In genomic region chr11:1428762-1429316, GRCh38 we compare ENCODE assay signal across 21 cellular contexts. TPM values are rescaled to one million over a fixed set of nuclear protein-coding genes. Genes with fewer than 3 reads are reported as not detected.
DNase-seq lines count a peak whose midpoint lies in the region; ATAC-seq, FAIRE-seq and TF ChIP-seq lines count a peak whose summit lies in the region.
"Had no signal": no experiment of that assay in that cellular context is flagged by ENCODE, and none has a peak within 500 bp of the region (broad histone marks: within the 10 kb centered on the region; RNA-seq: fewer than 3 reads in every experiment).

No MANE protein-coding gene starts in this region.

- no peak overlapping the region for H2AK5ac ChIP-seq in H1 (ENCODE audit: low read depth, low read length)

- POLR2A ChIA-PET in H1 (lab: Charles Lee; ENCODE audit: partially characterized antibody): no interaction called here

- no peak for FAIRE-seq in H1 (lab: Jason Lieb, UNC)
- FAIRE-seq: D721Med had no signal

- intact Hi-C loops in upper lobe of right lung (cut with DNase I): no loop called here

- peak overlapping the region; percentile 69 for H3K4me3 Mint-ChIP-seq in neural progenitor cell

- no peak for TF ChIP-seq RAD21 in H1 (IDR thresholded peaks at IDR 0.05 in 1 of 2, conservative IDR thresholded peaks at IDR 0.05 in 1 of 2; ENCODE audit: low read depth in 2 of 2, low read length in 2 of 2)

- CTCF ChIA-PET in H1 (lab: Charles Lee; ENCODE audit: partially characterized antibody): no interaction called here

- H3K23me2 ChIP-seq in H1 (ENCODE audit: low read depth, low read length): no peaks in the 10 kb centered on the region

- H3K79me1 ChIP-seq in H1 (ENCODE audit: low read depth, low read length): peaks cover 15% of the 10 kb centered on the region

- TF ChIP-seq POLR2A in H1 (IDR thresholded peaks at IDR 0.05; ENCODE audit: control extremely low read depth in 1 of 2, low read depth in 2 of 2, low read length in 2 of 2): no peak

- H2BK15ac ChIP-seq in H1 (ENCODE audit: low read length): no peak overlapping the region

- peak overlapping the region; percentile 4; the same call in 1 of the 2 replicates for H2BK5ac ChIP-seq in H1 (ENCODE audit: low read depth, low read length)

- WGBS in H1 (ENCODE audit: extremely low coverage in 1 of 2, insufficient coverage in 1 of 2, insufficient read length in 1 of 2, insufficient replicate concordance in 2 of 2, low coverage in 1 of 2, low lambda C conversion rate in 2 of 2, missing lambda C conversion rate in 1 of 2), 2 experiments: 92% methylated on average over 22 of the region's 22 CpGs; no CpG with 5 or more reads in 1 of the 2 experiments

- H3K4me1 Mint-ChIP-seq in neural progenitor cell: no peaks in the 10 kb centered on the region

- no peak overlapping the region for H4K5ac ChIP-seq in H1 (ENCODE audit: insufficient read length, low read depth, low read length)

- no peak for TF ChIP-seq EP300 in H1 (IDR thresholded peaks at IDR 0.05; ENCODE audit: borderline replicate concordance in 1 of 2, low read depth in 2 of 2, low read length in 2 of 2)

- peaks cover 6% of the 10 kb centered on the region for H3K27me3 Mint-ChIP-seq in neural progenitor cell (ENCODE audit: insufficient read depth, low read depth)

- peak overlapping the region; percentile 51 for H4K8ac ChIP-seq in H1 (ENCODE audit: extremely low read depth, insufficient read depth, low read length)

- H3K9me3 ChIP-seq in H1 (ENCODE audit: insufficient read depth in 2 of 2, low read depth in 1 of 2, low read length in 1 of 2) (no peaks in the 10 kb centered on the region; a peak in 1 of 4 replicates), neural progenitor cell (ENCODE audit: low read depth) (no peaks in the 10 kb centered on the region), upper lobe of right lung (no peaks in the 10 kb centered on the region)
- H3K9me3 ChIP-seq: BE2C, HAP-1, MG63 had no signal

- H3K27ac Mint-ChIP-seq in neural progenitor cell: no peak overlapping the region

- H3K56ac ChIP-seq in H1 (replicated peaks; ENCODE audit: insufficient read length, low read depth, low read length): no peak overlapping the region

- TF ChIP-seq CTCF in H1 (IDR thresholded peaks at IDR 0.05; ENCODE audit: control extremely low read depth in 1 of 3, insufficient read depth in 1 of 3, low read depth in 1 of 3, low read length in 3 of 3) (no peak), neural progenitor cell (IDR thresholded peaks at IDR 0.05) (no peak), upper lobe of right lung (IDR thresholded peaks at IDR 0.05) (no peak)

- H4K20me1 ChIP-seq in H1 (replicated peaks in 1 of 2; ENCODE audit: control insufficient read depth in 1 of 2, insufficient read depth in 2 of 2, low read length in 2 of 2) (peaks cover 6 to 22% of the 10 kb centered on the region in 2 experiments), neural progenitor cell (ENCODE audit: low read depth) (peaks cover 40% of the 10 kb centered on the region)

- H3K4me1 ChIP-seq in H1 (replicated peaks in 1 of 4; ENCODE audit: control insufficient read depth in 3 of 4, insufficient read depth in 4 of 4, low read length in 3 of 4) (peaks cover 0 to 2% (median 0%) of the 10 kb centered on the region in 4 experiments; a peak in 1 of 7 replicates), neural progenitor cell (no peaks in the 10 kb centered on the region), upper lobe of right lung (no peaks in the 10 kb centered on the region)
- H3K4me1 ChIP-seq: BE2C, HAP-1 had no signal

- no peak for DNase-seq in H1 (ENCODE audit: low read depth in 1 of 2, low spot score in 2 of 2)
- no peak for DNase-seq in neural progenitor cell (ENCODE audit: low spot score)
- no peak for DNase-seq in upper lobe of right lung
- no peak for DNase-seq in cerebellar nuclear complex (lab: John Stamatoyannopoulos, UW)
- DNase-seq: BE2C, EL, GF-D8, GM23248, MG63, NCI-H1417, NCI-H1694 treated with DMSO at 0.1 percent for 48 hours, NCI-H2107, NCI-H446 treated with DMSO at 0.1 percent for 48 hours, NCI-H526 treated with DMSO at 0.1 percent for 48 hours, OCI-M1 had no signal

- ATAC-seq in upper lobe of right lung (peak; percentile 11), HG03432 (IDR thresholded peaks at IDR 0.05; ENCODE audit: unreplicated experiment) (no peak), HG03045 (IDR thresholded peaks at IDR 0.05; ENCODE audit: unreplicated experiment) (no peak)
- ATAC-seq: Right ventricle myocardium inferior had no signal

- peak overlapping the region; percentile 80; the same call in 1 of the 2 replicates for H2BK20ac ChIP-seq in H1 (ENCODE audit: low read length)

- no peak overlapping the region for H3K14ac ChIP-seq in H1 (ENCODE audit: insufficient read length)

- H3K4me2 ChIP-seq in H1 (ENCODE audit: insufficient read depth in 1 of 2, low read depth in 2 of 2, low read length in 2 of 2) (no peak overlapping the region), neural progenitor cell (no peak overlapping the region)

- H3K36me3 Mint-ChIP-seq in neural progenitor cell: no peaks in the 10 kb centered on the region

- H3K4me3 ChIP-seq in H1 (ENCODE audit: extremely low read depth in 1 of 4, insufficient read depth in 2 of 4, low read depth in 3 of 4, low read length in 4 of 4): no peak overlapping the region
- H3K4me3 ChIP-seq in neural progenitor cell: no peak overlapping the region
- no peak overlapping the region for H3K4me3 ChIP-seq in upper lobe of right lung
- H3K4me3 ChIP-seq: GM23248, HAP-1, MG63 had no signal

- no peaks in the 10 kb centered on the region for H3K36me3 ChIP-seq in H1 (ENCODE audit: control insufficient read depth in 2 of 4, insufficient read depth in 4 of 4, low read length in 3 of 4)
- H3K36me3 ChIP-seq in neural progenitor cell: no peaks in the 10 kb centered on the region
- H3K36me3 ChIP-seq in upper lobe of right lung: no peaks in the 10 kb centered on the region
- H3K36me3 ChIP-seq: BE2C, HAP-1, MG63 had no signal

- H3K4ac ChIP-seq in H1 (replicated peaks; ENCODE audit: insufficient read length, low read depth, low read length): peak overlapping the region; percentile 97

- no peak overlapping the region for H3K18ac ChIP-seq in H1 (ENCODE audit: extremely low read depth, low read length)

- H4K91ac ChIP-seq in H1 (replicated peaks; ENCODE audit: insufficient read length, low read length): no peak overlapping the region

- peak overlapping the region; percentile 4 for H3K27ac ChIP-seq in angular gyrus (ENCODE audit: low read depth, low read length)
- H3K27ac ChIP-seq in H1 (ENCODE audit: low read depth, low read length): no peak overlapping the region
- H3K27ac ChIP-seq in neural progenitor cell: no peak overlapping the region
- H3K27ac ChIP-seq in upper lobe of right lung: no peak overlapping the region
- H3K27ac ChIP-seq: GM23248 had no signal

- no peaks in the 10 kb centered on the region for H3F3A ChIP-seq in neural progenitor cell (ENCODE audit: low read depth)

- H3K27me3 ChIP-seq in H1 (replicated peaks in 1 of 4; ENCODE audit: control insufficient read depth in 3 of 4, extremely low read depth in 1 of 4, insufficient read depth in 3 of 4, low read length in 3 of 4) (no peaks in the 10 kb centered on the region; a peak in 1 of 7 replicates), neural progenitor cell (no peaks in the 10 kb centered on the region), upper lobe of right lung (peaks cover 16% of the 10 kb centered on the region)
- H3K27me3 ChIP-seq: BE2C, MG63 had no signal

- H2AFZ ChIP-seq in H1 (ENCODE audit: low read length): no peak overlapping the region
- no peak overlapping the region for H2AFZ ChIP-seq in neural progenitor cell (replicated peaks)
- H2AFZ ChIP-seq: GM23248 had no signal

- H3K23ac ChIP-seq in H1 (ENCODE audit: insufficient read length): no peak overlapping the region

- no peak overlapping the region for H3K9ac ChIP-seq in H1 (replicated peaks in 1 of 4; ENCODE audit: extremely low read depth in 1 of 4, low read depth in 3 of 4, low read length in 3 of 4)
- H3K9ac ChIP-seq in neural progenitor cell: no peak overlapping the region
- H3K9ac ChIP-seq: GM23248 had no signal

- H3K79me2 ChIP-seq in H1 (ENCODE audit: control insufficient read depth in 1 of 2, insufficient read depth in 2 of 2, low read length in 2 of 2): peaks cover 3 to 17% of the 10 kb centered on the region in 2 experiments; a peak in 1 of 4 replicates
- no peaks in the 10 kb centered on the region for H3K79me2 ChIP-seq in neural progenitor cell (ENCODE audit: low read depth)

- H2BK120ac ChIP-seq in H1 (replicated peaks; ENCODE audit: low read depth, low read length): no peak overlapping the region

- no peaks in the 10 kb centered on the region for H3K9me3 Mint-ChIP-seq in neural progenitor cell

- H2BK12ac ChIP-seq in H1 (ENCODE audit: low read depth, low read length): no peak overlapping the region; the same call in 1 of the 2 replicates

TF ChIP-seq in H1, 55 proteins besides CTCF, POLR2A, EP300 and RAD21:
- TF ChIP-seq JUN (IDR thresholded peaks at IDR 0.05; ENCODE audit: low read depth, low read length): no peak
- no peak for TF ChIP-seq TCF12 (IDR thresholded peaks at IDR 0.05; ENCODE audit: low read depth, low read length)
- no peak for TF ChIP-seq SUZ12 (IDR thresholded peaks at IDR 0.05; ENCODE audit: low read length)
- TF ChIP-seq RBBP5 (IDR thresholded peaks at IDR 0.05; ENCODE audit: borderline replicate concordance, low read depth, low read length): no peak

RNA-seq across cellular contexts. Expression of gene BRSK2, which starts 39.1 kb away (rescaled TPM):
- total RNA-seq in H1 (2021; fragmentation: NEBNext Ultra II Directional; extraction: Animal tissue kit (Norgen Biotek cat#: 25700)): 26.2 and 27.1 TPM in 2 replicates
- 17.3 and 23.9 TPM in 2 replicates for polyA plus RNA-seq in H1 (2011; rRNA removed)
- 18.7 TPM for polyA plus RNA-seq in H1 (2011; cell fraction: cytosol; rRNA removed)
- 79.9 TPM for polyA plus RNA-seq in H1 (2011; cell fraction: nucleus; rRNA removed)
- polyA plus RNA-seq in H1 (2012, experiment 1 of 2): 19.0 to 31.0 TPM (median 27.3 TPM) in 4 replicates
- 18.0 TPM for polyA plus RNA-seq in H1 (2012, experiment 2 of 2)
- 27.0 TPM for polyA plus RNA-seq in H1 (2013, experiment 1 of 2)
- polyA plus RNA-seq in H1 (2013, experiment 2 of 2): 24.6 TPM
- 6.4 and 6.5 TPM in 2 replicates for polyA minus RNA-seq in H1 (2011; rRNA and poly(A)+ RNA removed)
- 10.0 TPM for polyA minus RNA-seq in H1 (2011; cell fraction: cytosol; rRNA and poly(A)+ RNA removed)
- polyA minus RNA-seq in H1 (2011; cell fraction: nucleus; rRNA and poly(A)+ RNA removed): 18.1 TPM
- 8.2 and 13.8 TPM in 2 replicates for total RNA-seq in neural progenitor cell (ENCODE audit: low replicate concordance)
- total RNA-seq in upper lobe of right lung: 0.26 TPM
- polyA plus RNA-seq: GM23248 had no signal

RNA-seq across cellular contexts. Expression of gene MOB2, which starts 57.7 kb away (rescaled TPM):
- total RNA-seq in H1 (2021; fragmentation: NEBNext Ultra II Directional; extraction: Animal tissue kit (Norgen Biotek cat#: 25700)): 18.3 and 18.6 TPM in 2 replicates
- polyA plus RNA-seq in H1 (2011; rRNA removed): 28.2 and 28.5 TPM in 2 replicates
- 37.2 TPM for polyA plus RNA-seq in H1 (2011; cell fraction: cytosol; rRNA removed)
- polyA plus RNA-seq in H1 (2011; cell fraction: nucleus; rRNA removed): 34.8 TPM
- polyA plus RNA-seq in H1 (2012, experiment 1 of 2): 15.1 to 24.8 TPM (median 22.8 TPM) in 4 replicates
- polyA plus RNA-seq in H1 (2012, experiment 2 of 2): 22.6 TPM
- 9.6 TPM for polyA plus RNA-seq in H1 (2013, experiment 1 of 2)
- 9.7 TPM for polyA plus RNA-seq in H1 (2013, experiment 2 of 2)
- polyA minus RNA-seq in H1 (2011; rRNA and poly(A)+ RNA removed): 33.6 and 38.3 TPM in 2 replicates
- polyA minus RNA-seq in H1 (2011; cell fraction: cytosol; rRNA and poly(A)+ RNA removed): 17.2 TPM
- polyA minus RNA-seq in H1 (2011; cell fraction: nucleus; rRNA and poly(A)+ RNA removed): 14.7 TPM
- total RNA-seq in neural progenitor cell (ENCODE audit: low replicate concordance) (8.0 and 17.6 TPM in 2 replicates), upper lobe of right lung (58.9 TPM)
